In the genomic region with DNA sequence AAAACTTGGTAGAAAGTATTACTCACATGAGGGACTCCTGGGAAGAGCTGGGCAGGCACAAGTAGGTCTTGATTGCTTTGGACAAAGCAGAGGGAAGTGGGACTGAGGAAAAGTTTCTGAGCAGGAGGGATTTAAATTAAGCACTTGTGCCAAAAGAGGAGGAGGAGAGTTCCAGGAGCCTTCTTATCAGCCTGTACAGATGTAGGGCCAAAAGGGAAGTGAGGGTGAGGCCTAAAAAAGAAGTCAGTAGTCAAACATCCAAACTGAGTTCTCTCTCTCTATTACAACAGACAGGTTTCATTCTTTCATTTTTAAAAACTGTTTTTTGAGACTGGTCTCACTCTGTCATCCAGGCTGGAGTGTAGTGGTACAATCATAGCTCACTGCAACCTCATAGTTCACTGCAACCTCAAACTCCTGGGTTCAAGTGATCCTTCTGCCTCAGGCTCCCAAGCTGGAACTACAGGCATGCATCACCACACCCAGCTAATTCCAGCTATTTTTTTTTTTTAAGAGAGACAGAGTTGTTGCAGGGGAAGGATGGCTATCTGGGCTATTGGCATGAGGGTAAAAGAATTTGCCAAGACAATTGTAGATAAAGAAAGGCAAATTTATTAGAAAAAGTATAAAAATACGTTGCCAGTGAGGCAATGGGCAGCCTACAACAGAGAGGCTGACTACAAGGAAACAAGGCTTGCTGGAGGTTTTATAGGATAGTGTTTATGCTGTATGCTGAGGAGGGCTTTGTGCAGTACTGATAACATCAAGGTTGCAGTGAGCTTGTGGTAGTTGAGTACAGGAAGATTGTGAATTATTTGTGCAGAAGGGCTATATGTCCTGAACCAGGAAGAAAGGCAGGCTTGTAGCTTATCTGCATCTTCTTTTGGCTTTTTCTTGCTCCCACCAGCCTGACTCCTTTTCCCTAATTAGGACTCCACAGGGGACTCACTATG, we compare ENCODE assay signal across 1 cellular context.
TF ChIP-seq lines count a peak whose summit lies in the region.

No MANE protein-coding gene starts in this region.

TF ChIP-seq in K562, 482 proteins besides CTCF, POLR2A, EP300 and RAD21 (continued from another document and continues in another):
- TF ChIP-seq, protein P1, sequence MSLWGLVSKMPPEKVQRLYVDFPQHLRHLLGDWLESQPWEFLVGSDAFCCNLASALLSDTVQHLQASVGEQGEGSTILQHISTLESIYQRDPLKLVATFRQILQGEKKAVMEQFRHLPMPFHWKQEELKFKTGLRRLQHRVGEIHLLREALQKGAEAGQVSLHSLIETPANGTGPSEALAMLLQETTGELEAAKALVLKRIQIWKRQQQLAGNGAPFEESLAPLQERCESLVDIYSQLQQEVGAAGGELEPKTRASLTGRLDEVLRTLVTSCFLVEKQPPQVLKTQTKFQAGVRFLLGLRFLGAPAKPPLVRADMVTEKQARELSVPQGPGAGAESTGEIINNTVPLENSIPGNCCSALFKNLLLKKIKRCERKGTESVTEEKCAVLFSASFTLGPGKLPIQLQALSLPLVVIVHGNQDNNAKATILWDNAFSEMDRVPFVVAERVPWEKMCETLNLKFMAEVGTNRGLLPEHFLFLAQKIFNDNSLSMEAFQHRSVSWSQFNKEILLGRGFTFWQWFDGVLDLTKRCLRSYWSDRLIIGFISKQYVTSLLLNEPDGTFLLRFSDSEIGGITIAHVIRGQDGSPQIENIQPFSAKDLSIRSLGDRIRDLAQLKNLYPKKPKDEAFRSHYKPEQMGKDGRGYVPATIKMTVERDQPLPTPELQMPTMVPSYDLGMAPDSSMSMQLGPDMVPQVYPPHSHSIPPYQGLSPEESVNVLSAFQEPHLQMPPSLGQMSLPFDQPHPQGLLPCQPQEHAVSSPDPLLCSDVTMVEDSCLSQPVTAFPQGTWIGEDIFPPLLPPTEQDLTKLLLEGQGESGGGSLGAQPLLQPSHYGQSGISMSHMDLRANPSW (CRISPR knock-in tag; IDR thresholded peaks at IDR 0.05) = no peak
- TF ChIP-seq, protein P2, sequence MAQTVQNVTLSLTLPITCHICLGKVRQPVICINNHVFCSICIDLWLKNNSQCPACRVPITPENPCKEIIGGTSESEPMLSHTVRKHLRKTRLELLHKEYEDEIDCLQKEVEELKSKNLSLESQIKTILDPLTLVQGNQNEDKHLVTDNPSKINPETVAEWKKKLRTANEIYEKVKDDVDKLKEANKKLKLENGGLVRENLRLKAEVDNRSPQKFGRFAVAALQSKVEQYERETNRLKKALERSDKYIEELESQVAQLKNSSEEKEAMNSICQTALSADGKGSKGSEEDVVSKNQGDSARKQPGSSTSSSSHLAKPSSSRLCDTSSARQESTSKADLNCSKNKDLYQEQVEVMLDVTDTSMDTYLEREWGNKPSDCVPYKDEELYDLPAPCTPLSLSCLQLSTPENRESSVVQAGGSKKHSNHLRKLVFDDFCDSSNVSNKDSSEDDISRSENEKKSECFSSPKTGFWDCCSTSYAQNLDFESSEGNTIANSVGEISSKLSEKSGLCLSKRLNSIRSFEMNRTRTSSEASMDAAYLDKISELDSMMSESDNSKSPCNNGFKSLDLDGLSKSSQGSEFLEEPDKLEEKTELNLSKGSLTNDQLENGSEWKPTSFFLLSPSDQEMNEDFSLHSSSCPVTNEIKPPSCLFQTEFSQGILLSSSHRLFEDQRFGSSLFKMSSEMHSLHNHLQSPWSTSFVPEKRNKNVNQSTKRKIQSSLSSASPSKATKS (CRISPR knock-in tag; IDR thresholded peaks at IDR 0.05) = no peak
- TF ChIP-seq RCOR1 (IDR thresholded peaks at IDR 0.05; ENCODE audit: borderline replicate concordance in 1 of 2, low read depth in 2 of 2, low read length in 2 of 2) (peak; percentile 84 to 94; a peak in 3 of 4 replicates), FIP1L1 (IDR thresholded peaks at IDR 0.05; ENCODE audit: low read depth, low read length, poor library complexity, severe bottlenecking) (no peak), ZBTB17 (CRISPR knock-in tag; IDR thresholded peaks at IDR 0.05) (peak; percentile 39; the same call in 1 of the 2 replicates), NUFIP1 (IDR thresholded peaks at IDR 0.05; ENCODE audit: partially characterized antibody) (no peak), BRCA1 (IDR thresholded peaks at IDR 0.05) (no peak), BRCA1 (CRISPR knock-in tag; IDR thresholded peaks at IDR 0.05) (no peak), ZNF436 (CRISPR knock-in tag; IDR thresholded peaks at IDR 0.05) (no peak), HNRNPUL1 (IDR thresholded peaks at IDR 0.05; ENCODE audit: low read length) (no peak), NFXL1 (CRISPR knock-in tag; IDR thresholded peaks at IDR 0.05) (no peak), FOXA3 (CRISPR knock-in tag; conservative IDR thresholded peaks at IDR 0.05 in 1 of 2, IDR thresholded peaks at IDR 0.05 in 1 of 2) (no peak), THRAP3 (IDR thresholded peaks at IDR 0.05; ENCODE audit: borderline replicate concordance) (no peak), ILK (tag; IDR thresholded peaks at IDR 0.05; ENCODE audit: borderline replicate concordance, low read depth) (no peak), CBFB (CRISPR knock-in tag; IDR thresholded peaks at IDR 0.05) (no peak), ZBTB7A (IDR thresholded peaks at IDR 0.05; ENCODE audit: borderline replicate concordance, control insufficient read depth, low read depth, low read length) (no peak), ZNF778 (CRISPR knock-in tag; IDR thresholded peaks at IDR 0.05) (no peak), E2F3 (CRISPR knock-in tag; IDR thresholded peaks at IDR 0.05) (no peak), ZNF696 (CRISPR knock-in tag; conservative IDR thresholded peaks at IDR 0.05) (no peak)
- TF ChIP-seq, protein P3, sequence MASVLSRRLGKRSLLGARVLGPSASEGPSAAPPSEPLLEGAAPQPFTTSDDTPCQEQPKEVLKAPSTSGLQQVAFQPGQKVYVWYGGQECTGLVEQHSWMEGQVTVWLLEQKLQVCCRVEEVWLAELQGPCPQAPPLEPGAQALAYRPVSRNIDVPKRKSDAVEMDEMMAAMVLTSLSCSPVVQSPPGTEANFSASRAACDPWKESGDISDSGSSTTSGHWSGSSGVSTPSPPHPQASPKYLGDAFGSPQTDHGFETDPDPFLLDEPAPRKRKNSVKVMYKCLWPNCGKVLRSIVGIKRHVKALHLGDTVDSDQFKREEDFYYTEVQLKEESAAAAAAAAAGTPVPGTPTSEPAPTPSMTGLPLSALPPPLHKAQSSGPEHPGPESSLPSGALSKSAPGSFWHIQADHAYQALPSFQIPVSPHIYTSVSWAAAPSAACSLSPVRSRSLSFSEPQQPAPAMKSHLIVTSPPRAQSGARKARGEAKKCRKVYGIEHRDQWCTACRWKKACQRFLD (CRISPR knock-in tag; IDR thresholded peaks at IDR 0.05) = peak; percentile 50; the same call in 1 of the 2 replicates
- TF ChIP-seq, protein P4, sequence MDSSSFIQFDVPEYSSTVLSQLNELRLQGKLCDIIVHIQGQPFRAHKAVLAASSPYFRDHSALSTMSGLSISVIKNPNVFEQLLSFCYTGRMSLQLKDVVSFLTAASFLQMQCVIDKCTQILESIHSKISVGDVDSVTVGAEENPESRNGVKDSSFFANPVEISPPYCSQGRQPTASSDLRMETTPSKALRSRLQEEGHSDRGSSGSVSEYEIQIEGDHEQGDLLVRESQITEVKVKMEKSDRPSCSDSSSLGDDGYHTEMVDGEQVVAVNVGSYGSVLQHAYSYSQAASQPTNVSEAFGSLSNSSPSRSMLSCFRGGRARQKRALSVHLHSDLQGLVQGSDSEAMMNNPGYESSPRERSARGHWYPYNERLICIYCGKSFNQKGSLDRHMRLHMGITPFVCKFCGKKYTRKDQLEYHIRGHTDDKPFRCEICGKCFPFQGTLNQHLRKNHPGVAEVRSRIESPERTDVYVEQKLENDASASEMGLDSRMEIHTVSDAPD (CRISPR knock-in tag; IDR thresholded peaks at IDR 0.05) = no peak
- TF ChIP-seq, protein P5, sequence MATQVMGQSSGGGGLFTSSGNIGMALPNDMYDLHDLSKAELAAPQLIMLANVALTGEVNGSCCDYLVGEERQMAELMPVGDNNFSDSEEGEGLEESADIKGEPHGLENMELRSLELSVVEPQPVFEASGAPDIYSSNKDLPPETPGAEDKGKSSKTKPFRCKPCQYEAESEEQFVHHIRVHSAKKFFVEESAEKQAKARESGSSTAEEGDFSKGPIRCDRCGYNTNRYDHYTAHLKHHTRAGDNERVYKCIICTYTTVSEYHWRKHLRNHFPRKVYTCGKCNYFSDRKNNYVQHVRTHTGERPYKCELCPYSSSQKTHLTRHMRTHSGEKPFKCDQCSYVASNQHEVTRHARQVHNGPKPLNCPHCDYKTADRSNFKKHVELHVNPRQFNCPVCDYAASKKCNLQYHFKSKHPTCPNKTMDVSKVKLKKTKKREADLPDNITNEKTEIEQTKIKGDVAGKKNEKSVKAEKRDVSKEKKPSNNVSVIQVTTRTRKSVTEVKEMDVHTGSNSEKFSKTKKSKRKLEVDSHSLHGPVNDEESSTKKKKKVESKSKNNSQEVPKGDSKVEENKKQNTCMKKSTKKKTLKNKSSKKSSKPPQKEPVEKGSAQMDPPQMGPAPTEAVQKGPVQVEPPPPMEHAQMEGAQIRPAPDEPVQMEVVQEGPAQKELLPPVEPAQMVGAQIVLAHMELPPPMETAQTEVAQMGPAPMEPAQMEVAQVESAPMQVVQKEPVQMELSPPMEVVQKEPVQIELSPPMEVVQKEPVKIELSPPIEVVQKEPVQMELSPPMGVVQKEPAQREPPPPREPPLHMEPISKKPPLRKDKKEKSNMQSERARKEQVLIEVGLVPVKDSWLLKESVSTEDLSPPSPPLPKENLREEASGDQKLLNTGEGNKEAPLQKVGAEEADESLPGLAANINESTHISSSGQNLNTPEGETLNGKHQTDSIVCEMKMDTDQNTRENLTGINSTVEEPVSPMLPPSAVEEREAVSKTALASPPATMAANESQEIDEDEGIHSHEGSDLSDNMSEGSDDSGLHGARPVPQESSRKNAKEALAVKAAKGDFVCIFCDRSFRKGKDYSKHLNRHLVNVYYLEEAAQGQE (CRISPR knock-in tag; IDR thresholded peaks at IDR 0.05; ENCODE audit: low read depth) = no peak
- TF ChIP-seq, protein P6, sequence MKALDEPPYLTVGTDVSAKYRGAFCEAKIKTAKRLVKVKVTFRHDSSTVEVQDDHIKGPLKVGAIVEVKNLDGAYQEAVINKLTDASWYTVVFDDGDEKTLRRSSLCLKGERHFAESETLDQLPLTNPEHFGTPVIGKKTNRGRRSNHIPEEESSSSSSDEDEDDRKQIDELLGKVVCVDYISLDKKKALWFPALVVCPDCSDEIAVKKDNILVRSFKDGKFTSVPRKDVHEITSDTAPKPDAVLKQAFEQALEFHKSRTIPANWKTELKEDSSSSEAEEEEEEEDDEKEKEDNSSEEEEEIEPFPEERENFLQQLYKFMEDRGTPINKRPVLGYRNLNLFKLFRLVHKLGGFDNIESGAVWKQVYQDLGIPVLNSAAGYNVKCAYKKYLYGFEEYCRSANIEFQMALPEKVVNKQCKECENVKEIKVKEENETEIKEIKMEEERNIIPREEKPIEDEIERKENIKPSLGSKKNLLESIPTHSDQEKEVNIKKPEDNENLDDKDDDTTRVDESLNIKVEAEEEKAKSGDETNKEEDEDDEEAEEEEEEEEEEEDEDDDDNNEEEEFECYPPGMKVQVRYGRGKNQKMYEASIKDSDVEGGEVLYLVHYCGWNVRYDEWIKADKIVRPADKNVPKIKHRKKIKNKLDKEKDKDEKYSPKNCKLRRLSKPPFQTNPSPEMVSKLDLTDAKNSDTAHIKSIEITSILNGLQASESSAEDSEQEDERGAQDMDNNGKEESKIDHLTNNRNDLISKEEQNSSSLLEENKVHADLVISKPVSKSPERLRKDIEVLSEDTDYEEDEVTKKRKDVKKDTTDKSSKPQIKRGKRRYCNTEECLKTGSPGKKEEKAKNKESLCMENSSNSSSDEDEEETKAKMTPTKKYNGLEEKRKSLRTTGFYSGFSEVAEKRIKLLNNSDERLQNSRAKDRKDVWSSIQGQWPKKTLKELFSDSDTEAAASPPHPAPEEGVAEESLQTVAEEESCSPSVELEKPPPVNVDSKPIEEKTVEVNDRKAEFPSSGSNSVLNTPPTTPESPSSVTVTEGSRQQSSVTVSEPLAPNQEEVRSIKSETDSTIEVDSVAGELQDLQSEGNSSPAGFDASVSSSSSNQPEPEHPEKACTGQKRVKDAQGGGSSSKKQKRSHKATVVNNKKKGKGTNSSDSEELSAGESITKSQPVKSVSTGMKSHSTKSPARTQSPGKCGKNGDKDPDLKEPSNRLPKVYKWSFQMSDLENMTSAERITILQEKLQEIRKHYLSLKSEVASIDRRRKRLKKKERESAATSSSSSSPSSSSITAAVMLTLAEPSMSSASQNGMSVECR (CRISPR knock-in tag; IDR thresholded peaks at IDR 0.05) = no peak
- TF ChIP-seq, protein P7, sequence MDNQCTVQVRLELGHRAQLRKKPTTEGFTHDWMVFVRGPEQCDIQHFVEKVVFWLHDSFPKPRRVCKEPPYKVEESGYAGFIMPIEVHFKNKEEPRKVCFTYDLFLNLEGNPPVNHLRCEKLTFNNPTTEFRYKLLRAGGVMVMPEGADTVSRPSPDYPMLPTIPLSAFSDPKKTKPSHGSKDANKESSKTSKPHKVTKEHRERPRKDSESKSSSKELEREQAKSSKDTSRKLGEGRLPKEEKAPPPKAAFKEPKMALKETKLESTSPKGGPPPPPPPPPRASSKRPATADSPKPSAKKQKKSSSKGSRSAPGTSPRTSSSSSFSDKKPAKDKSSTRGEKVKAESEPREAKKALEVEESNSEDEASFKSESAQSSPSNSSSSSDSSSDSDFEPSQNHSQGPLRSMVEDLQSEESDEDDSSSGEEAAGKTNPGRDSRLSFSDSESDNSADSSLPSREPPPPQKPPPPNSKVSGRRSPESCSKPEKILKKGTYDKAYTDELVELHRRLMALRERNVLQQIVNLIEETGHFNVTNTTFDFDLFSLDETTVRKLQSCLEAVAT (IDR thresholded peaks at IDR 0.05) = 0 out of 4 replicates have a peak, but pooled peaks of 1 of the 2 experiments have one; percentile 7
- TF ChIP-seq, protein P8, sequence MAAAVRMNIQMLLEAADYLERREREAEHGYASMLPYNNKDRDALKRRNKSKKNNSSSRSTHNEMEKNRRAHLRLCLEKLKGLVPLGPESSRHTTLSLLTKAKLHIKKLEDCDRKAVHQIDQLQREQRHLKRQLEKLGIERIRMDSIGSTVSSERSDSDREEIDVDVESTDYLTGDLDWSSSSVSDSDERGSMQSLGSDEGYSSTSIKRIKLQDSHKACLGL (CRISPR knock-in tag; IDR thresholded peaks at IDR 0.05; ENCODE audit: borderline replicate concordance, poor library complexity, severe bottlenecking) = no peak
- TF ChIP-seq, protein P9, sequence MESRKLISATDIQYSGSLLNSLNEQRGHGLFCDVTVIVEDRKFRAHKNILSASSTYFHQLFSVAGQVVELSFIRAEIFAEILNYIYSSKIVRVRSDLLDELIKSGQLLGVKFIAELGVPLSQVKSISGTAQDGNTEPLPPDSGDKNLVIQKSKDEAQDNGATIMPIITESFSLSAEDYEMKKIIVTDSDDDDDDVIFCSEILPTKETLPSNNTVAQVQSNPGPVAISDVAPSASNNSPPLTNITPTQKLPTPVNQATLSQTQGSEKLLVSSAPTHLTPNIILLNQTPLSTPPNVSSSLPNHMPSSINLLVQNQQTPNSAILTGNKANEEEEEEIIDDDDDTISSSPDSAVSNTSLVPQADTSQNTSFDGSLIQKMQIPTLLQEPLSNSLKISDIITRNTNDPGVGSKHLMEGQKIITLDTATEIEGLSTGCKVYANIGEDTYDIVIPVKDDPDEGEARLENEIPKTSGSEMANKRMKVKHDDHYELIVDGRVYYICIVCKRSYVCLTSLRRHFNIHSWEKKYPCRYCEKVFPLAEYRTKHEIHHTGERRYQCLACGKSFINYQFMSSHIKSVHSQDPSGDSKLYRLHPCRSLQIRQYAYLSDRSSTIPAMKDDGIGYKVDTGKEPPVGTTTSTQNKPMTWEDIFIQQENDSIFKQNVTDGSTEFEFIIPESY (CRISPR knock-in tag; IDR thresholded peaks at IDR 0.05) = 0 out of 2 replicates have a peak, but pooled peaks have one; percentile 13
- TF ChIP-seq, protein P10, sequence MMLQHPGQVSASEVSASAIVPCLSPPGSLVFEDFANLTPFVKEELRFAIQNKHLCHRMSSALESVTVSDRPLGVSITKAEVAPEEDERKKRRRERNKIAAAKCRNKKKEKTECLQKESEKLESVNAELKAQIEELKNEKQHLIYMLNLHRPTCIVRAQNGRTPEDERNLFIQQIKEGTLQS (IDR thresholded peaks at IDR 0.05) = no peak
- TF ChIP-seq, protein P10 (CRISPR knock-in tag; conservative IDR thresholded peaks at IDR 0.05) = peak; percentile 22; the same call in 1 of the 2 replicates
